ENCODE assay signal across 1 cellular context in the genomic region with DNA sequence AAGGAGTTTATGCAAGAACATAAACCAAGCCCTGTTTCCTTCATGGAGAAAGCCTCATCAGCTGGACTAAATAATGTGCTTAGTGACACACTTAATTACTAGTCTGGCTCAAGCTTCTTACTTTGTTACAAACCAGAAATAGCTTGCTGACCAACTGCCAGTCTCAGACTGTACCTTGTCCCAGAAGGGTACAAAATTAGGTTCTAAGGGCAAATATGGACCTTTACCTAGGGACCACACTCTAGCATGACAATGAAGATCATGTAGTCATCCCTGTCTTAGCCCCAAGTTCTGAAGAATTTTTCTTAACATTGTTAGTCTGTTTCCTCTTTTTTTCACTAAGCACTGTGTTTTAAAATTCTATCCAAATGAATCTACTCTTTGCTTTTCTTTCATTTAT.
TF ChIP-seq lines count a peak whose summit lies in the region.

No MANE protein-coding gene starts in this region.

TF ChIP-seq in K562, 482 proteins besides CTCF, POLR2A, EP300 and RAD21:
- TF ChIP-seq POU5F1 (IDR thresholded peaks at IDR 0.05; ENCODE audit: borderline replicate concordance, low read depth, low read length, partially characterized antibody) (no peak), KDM1A (IDR thresholded peaks at IDR 0.05) (no peak)
- TF ChIP-seq, protein P1, sequence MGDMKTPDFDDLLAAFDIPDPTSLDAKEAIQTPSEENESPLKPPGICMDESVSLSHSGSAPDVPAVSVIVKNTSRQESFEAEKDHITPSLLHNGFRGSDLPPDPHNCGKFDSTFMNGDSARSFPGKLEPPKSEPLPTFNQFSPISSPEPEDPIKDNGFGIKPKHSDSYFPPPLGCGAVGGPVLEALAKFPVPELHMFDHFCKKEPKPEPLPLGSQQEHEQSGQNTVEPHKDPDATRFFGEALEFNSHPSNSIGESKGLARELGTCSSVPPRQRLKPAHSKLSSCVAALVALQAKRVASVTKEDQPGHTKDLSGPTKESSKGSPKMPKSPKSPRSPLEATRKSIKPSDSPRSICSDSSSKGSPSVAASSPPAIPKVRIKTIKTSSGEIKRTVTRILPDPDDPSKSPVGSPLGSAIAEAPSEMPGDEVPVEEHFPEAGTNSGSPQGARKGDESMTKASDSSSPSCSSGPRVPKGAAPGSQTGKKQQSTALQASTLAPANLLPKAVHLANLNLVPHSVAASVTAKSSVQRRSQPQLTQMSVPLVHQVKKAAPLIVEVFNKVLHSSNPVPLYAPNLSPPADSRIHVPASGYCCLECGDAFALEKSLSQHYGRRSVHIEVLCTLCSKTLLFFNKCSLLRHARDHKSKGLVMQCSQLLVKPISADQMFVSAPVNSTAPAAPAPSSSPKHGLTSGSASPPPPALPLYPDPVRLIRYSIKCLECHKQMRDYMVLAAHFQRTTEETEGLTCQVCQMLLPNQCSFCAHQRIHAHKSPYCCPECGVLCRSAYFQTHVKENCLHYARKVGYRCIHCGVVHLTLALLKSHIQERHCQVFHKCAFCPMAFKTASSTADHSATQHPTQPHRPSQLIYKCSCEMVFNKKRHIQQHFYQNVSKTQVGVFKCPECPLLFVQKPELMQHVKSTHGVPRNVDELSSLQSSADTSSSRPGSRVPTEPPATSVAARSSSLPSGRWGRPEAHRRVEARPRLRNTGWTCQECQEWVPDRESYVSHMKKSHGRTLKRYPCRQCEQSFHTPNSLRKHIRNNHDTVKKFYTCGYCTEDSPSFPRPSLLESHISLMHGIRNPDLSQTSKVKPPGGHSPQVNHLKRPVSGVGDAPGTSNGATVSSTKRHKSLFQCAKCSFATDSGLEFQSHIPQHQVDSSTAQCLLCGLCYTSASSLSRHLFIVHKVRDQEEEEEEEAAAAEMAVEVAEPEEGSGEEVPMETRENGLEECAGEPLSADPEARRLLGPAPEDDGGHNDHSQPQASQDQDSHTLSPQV (IDR thresholded peaks at IDR 0.05), result 0 out of 2 replicates have a peak, but pooled peaks have one; percentile 16
